12 cellular contexts compared by ENCODE assay signal in genomic region chr12:132495629-132496207, GRCh38. TPM values are rescaled to one million over a fixed set of nuclear protein-coding genes. Genes with fewer than 3 reads are reported as not detected.
DNase-seq lines count a peak whose midpoint lies in the region; ATAC-seq and TF ChIP-seq lines count a peak whose summit lies in the region.
"Had no signal": no experiment of that assay in that cellular context is flagged by ENCODE, and none has a peak within 500 bp of the region (broad histone marks: within the 10 kb centered on the region; RNA-seq: fewer than 3 reads in every experiment).

No MANE protein-coding gene starts in this region.

- no peak overlapping the region for H2AFZ ChIP-seq in Loucy (ENCODE audit: low read length)

- CTCF ChIA-PET in CD4-positive, alpha-beta T cell (lab: Charles Lee): no interaction called here

- H3K4me3 ChIP-seq in Loucy (ENCODE audit: low read length, poor library complexity, severe bottlenecking) (no peak overlapping the region), gastrocnemius medialis (no peak overlapping the region)

- no peak for ATAC-seq in CD4-positive, alpha-beta T cell (ENCODE audit: poor library complexity)
- ATAC-seq in gastrocnemius medialis (peak in 1 of 2 donors; percentile 43), GM18868 (IDR thresholded peaks at IDR 0.05; ENCODE audit: unreplicated experiment) (no peak), GM21737 (IDR thresholded peaks at IDR 0.05; ENCODE audit: unreplicated experiment) (no peak)
- ATAC-seq: HCT116, PC-3 had no signal

- DNase-seq in CD4-positive, alpha-beta T cell: no peak
- DNase-seq in glutamatergic neuron (no peak), gastrocnemius medialis (peak in 1 of 2 donors; percentile 52), NCI-H748 (lab: John Stamatoyannopoulos, UW; ENCODE audit: unreplicated experiment) (no peak)
- DNase-seq: DMS53, NCI-H345, NCI-H526 treated with DMSO at 0.1 percent for 48 hours, PC-3 had no signal

- H3K4me2 ChIP-seq in Loucy (ENCODE audit: low read depth, low read length, poor library complexity, severe bottlenecking): peak overlapping the region; percentile 99

- H3K4me1 ChIP-seq in Loucy (ENCODE audit: insufficient read depth, low read length, poor library complexity, severe bottlenecking): peaks cover 40% of the 10 kb centered on the region
- peaks cover 86 to 98% of the 10 kb centered on the region in 2 donors for H3K4me1 ChIP-seq in gastrocnemius medialis

- peaks cover 86% of the 10 kb centered on the region for H4K20me1 ChIP-seq in Loucy (ENCODE audit: insufficient read depth, low read length, poor library complexity, severe bottlenecking)

- no peaks in the 10 kb centered on the region for H3K9me3 ChIP-seq in CD4-positive, alpha-beta T cell (ENCODE audit: control insufficient read depth, low read length)
- H3K9me3 ChIP-seq in Loucy (ENCODE audit: insufficient read depth, low read depth, low read length) (no peaks in the 10 kb centered on the region), gastrocnemius medialis (no peaks in the 10 kb centered on the region)

- H3K36me3 Mint-ChIP-seq in CD4-positive, alpha-beta T cell (ENCODE audit: low read depth): peaks cover 14% of the 10 kb centered on the region
- H3K36me3 Mint-ChIP-seq in glutamatergic neuron (ENCODE audit: unreplicated experiment): no peaks in the 10 kb centered on the region

- TF ChIP-seq CTCF in CD4-positive, alpha-beta T cell (IDR thresholded peaks at IDR 0.05): no peak
- no peak for TF ChIP-seq CTCF in Loucy (conservative IDR thresholded peaks at IDR 0.05; ENCODE audit: low read length)
- TF ChIP-seq CTCF in glutamatergic neuron (IDR thresholded peaks at IDR 0.05; ENCODE audit: partially characterized antibody, unreplicated experiment): no peak
- no peak for TF ChIP-seq CTCF in gastrocnemius medialis (IDR thresholded peaks at IDR 0.05 in 4 of 5, conservative IDR thresholded peaks at IDR 0.05 in 1 of 5)

- no peaks in the 10 kb centered on the region for H3K36me3 ChIP-seq in Loucy (ENCODE audit: insufficient read depth, low read length)
- no peaks in the 10 kb centered on the region for H3K36me3 ChIP-seq in gastrocnemius medialis

- peaks cover 74% of the 10 kb centered on the region for H3K4me1 Mint-ChIP-seq in CD4-positive, alpha-beta T cell (ENCODE audit: low read depth)
- peaks cover 25% of the 10 kb centered on the region for H3K4me1 Mint-ChIP-seq in glutamatergic neuron (ENCODE audit: low read depth, unreplicated experiment)

- H3K27ac ChIP-seq in CD4-positive, alpha-beta T cell (ENCODE audit: low read depth, low read length): no peak overlapping the region
- H3K27ac ChIP-seq in gastrocnemius medialis: peak overlapping the region; percentile 55 to 72 (median 66)

- no peaks in the 10 kb centered on the region for H3F3A ChIP-seq in Loucy (ENCODE audit: low read depth)

- intact Hi-C loops in CD4-positive, alpha-beta T cell (cut with DNase I, micrococcal nuclease): no loop called here
- intact Hi-C loops in gastrocnemius medialis (cut with DNase I; ENCODE audit: low total_unique reads): no loop called here

- peaks cover 100% of the 10 kb centered on the region for H3K79me2 ChIP-seq in Loucy (ENCODE audit: insufficient read depth, low read length)

- no peaks in the 10 kb centered on the region for H3K9me3 Mint-ChIP-seq in CD4-positive, alpha-beta T cell
- peaks cover 10% of the 10 kb centered on the region for H3K9me3 Mint-ChIP-seq in glutamatergic neuron (ENCODE audit: unreplicated experiment)

- peak overlapping the region; percentile 69 for H3K4me3 Mint-ChIP-seq in CD4-positive, alpha-beta T cell
- H3K4me3 Mint-ChIP-seq in glutamatergic neuron (ENCODE audit: unreplicated experiment): no peak overlapping the region

- no peak overlapping the region for H3K27ac Mint-ChIP-seq in CD4-positive, alpha-beta T cell
- peak overlapping the region; percentile 91 for H3K27ac Mint-ChIP-seq in glutamatergic neuron (ENCODE audit: unreplicated experiment)

- POLR2A ChIA-PET in CD4-positive, alpha-beta T cell (lab: Charles Lee): no interaction called here

- no peaks in the 10 kb centered on the region for H3K27me3 ChIP-seq in CD4-positive, alpha-beta T cell (ENCODE audit: control insufficient read depth, insufficient read depth, low read length)
- H3K27me3 ChIP-seq in Loucy (ENCODE audit: insufficient read depth, low read length, poor library complexity, severe bottlenecking) (no peaks in the 10 kb centered on the region), gastrocnemius medialis (no peaks in the 10 kb centered on the region)

- H3K9me2 ChIP-seq in Loucy (replicated peaks; ENCODE audit: low read depth, low read length): no peaks in the 10 kb centered on the region

- no peaks in the 10 kb centered on the region for H3K27me3 Mint-ChIP-seq in CD4-positive, alpha-beta T cell
- peaks cover 7% of the 10 kb centered on the region for H3K27me3 Mint-ChIP-seq in glutamatergic neuron (ENCODE audit: unreplicated experiment)

- H3K9ac ChIP-seq in Loucy (ENCODE audit: low read depth, low read length, poor library complexity, severe bottlenecking): no peak overlapping the region

- in situ Hi-C loops in gastrocnemius medialis (cut with MboI; ENCODE audit: low sequenced_read_pairs in 4 of 4): no loop called here

- TF ChIP-seq POLR2A in gastrocnemius medialis (IDR thresholded peaks at IDR 0.05): no peak

RNA-seq across cellular contexts. Expression of gene FBRSL1, which starts 5.8 kb away (rescaled TPM):
- 10 to 100 TPM; 75.8 to 80.7 TPM for total RNA-seq in CD4-positive, alpha-beta T cell
- total RNA-seq in glutamatergic neuron (ENCODE audit: unreplicated experiment): 211 TPM
- total RNA-seq in gastrocnemius medialis: 10 to 100 TPM in 3 of 4 donors, 1 to 10 TPM in 1; 8.4 to 29.4 (median 22.8) TPM
